Comparison of ENCODE assay signal across 1 cellular context in genomic region chr5:138460032-138460693, GRCh38.
TF ChIP-seq lines count a peak whose summit lies in the region.

No MANE protein-coding gene starts in this region.

TF ChIP-seq in H1, 55 proteins besides CTCF, POLR2A, EP300 and RAD21:
- TF ChIP-seq RNF2 (IDR thresholded peaks at IDR 0.05; ENCODE audit: borderline replicate concordance, low read depth, low read length, missing control alignments, poor library complexity, severe bottlenecking) (no peak), TCF12 (IDR thresholded peaks at IDR 0.05; ENCODE audit: low read depth, low read length) (no peak), EZH2 (IDR thresholded peaks at IDR 0.05; ENCODE audit: low read depth, low read length, severe bottlenecking) (no peak), CBX8 (IDR thresholded peaks at IDR 0.05; ENCODE audit: borderline replicate concordance, low read depth, low read length) (no peak), YY1 (IDR thresholded peaks at IDR 0.05; ENCODE audit: low read depth, low read length) (no peak), CBX5 (IDR thresholded peaks at IDR 0.05; ENCODE audit: low read depth, low read length) (no peak)
- TF ChIP-seq, protein P1, sequence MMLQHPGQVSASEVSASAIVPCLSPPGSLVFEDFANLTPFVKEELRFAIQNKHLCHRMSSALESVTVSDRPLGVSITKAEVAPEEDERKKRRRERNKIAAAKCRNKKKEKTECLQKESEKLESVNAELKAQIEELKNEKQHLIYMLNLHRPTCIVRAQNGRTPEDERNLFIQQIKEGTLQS (IDR thresholded peaks at IDR 0.05; ENCODE audit: insufficient read depth, low read depth, low read length), result no peak
